ENCODE assay signal across 10 cellular contexts in genomic region chr16:70750893-70751467, GRCh38. TPM values are rescaled to one million over a fixed set of nuclear protein-coding genes. Genes with fewer than 3 reads are reported as not detected.
DNase-seq lines count a peak whose midpoint lies in the region; ATAC-seq lines count a peak whose summit lies in the region.
"Had no signal": no experiment of that assay in that cellular context is flagged by ENCODE, and none has a peak within 500 bp of the region (broad histone marks: within the 10 kb centered on the region; RNA-seq: fewer than 3 reads in every experiment).

No MANE protein-coding gene starts in this region.

- H3K4me3 ChIP-seq in esophagus (ENCODE audit: low read depth in 1 of 2, low read length in 2 of 2), result no peak overlapping the region

- H3K36me3 Mint-ChIP-seq in naive thymus-derived CD8-positive, alpha-beta T cell, result peaks cover 0 to 13% (median 3%) of the 10 kb centered on the region in 3 donors

- H3K27ac ChIP-seq in esophagus (ENCODE audit: low read depth in 2 of 2, low read length in 1 of 2), result peak overlapping the region; percentile 59 to 62

- no peak overlapping the region for H3K4me3 Mint-ChIP-seq in stimulated activated naive CD8-positive, alpha-beta T cell treated with anti-CD3 and anti-CD28 coated beads, Interleukin-15, amount 100 ng/mL, for 72 hours
- H3K4me3 Mint-ChIP-seq in naive thymus-derived CD8-positive, alpha-beta T cell, result no peak overlapping the region
- H3K4me3 Mint-ChIP-seq: central memory CD8-positive, alpha-beta T cell had no signal

- H3K9me3 Mint-ChIP-seq in stimulated activated naive CD8-positive, alpha-beta T cell treated with anti-CD3 and anti-CD28 coated beads, Interleukin-15, amount 100 ng/mL, for 72 hours, result no peaks in the 10 kb centered on the region
- H3K9me3 Mint-ChIP-seq in naive thymus-derived CD8-positive, alpha-beta T cell, result no peaks in the 10 kb centered on the region
- H3K9me3 Mint-ChIP-seq: central memory CD8-positive, alpha-beta T cell had no signal

- H3K4me1 Mint-ChIP-seq in stimulated activated naive CD8-positive, alpha-beta T cell treated with anti-CD3 and anti-CD28 coated beads, Interleukin-15, amount 100 ng/mL, for 72 hours, result peaks cover 43% of the 10 kb centered on the region
- peaks cover 19 to 47% (median 35%) of the 10 kb centered on the region in 4 donors for H3K4me1 Mint-ChIP-seq in naive thymus-derived CD8-positive, alpha-beta T cell
- H3K4me1 Mint-ChIP-seq: central memory CD8-positive, alpha-beta T cell had no signal

- WGBS in esophagus, 2 donors, result 54 to 64% methylated on average over 13 of the region's 13 CpGs

- no peaks in the 10 kb centered on the region for H3K9me3 ChIP-seq in esophagus (ENCODE audit: control insufficient read depth in 2 of 2, insufficient read depth in 1 of 2, low read depth in 1 of 2, low read length in 1 of 2)

- H3K27ac Mint-ChIP-seq in stimulated activated naive CD8-positive, alpha-beta T cell treated with anti-CD3 and anti-CD28 coated beads, Interleukin-15, amount 100 ng/mL, for 72 hours, result peak overlapping the region; percentile 34 to 88
- peak overlapping the region in 7 of 10 donors; percentile 46 to 92 (median 66) for H3K27ac Mint-ChIP-seq in naive thymus-derived CD8-positive, alpha-beta T cell

- H3K27me3 ChIP-seq in esophagus (ENCODE audit: control insufficient read depth in 1 of 2, insufficient read depth in 2 of 2, low read length in 2 of 2), result no peaks in the 10 kb centered on the region

- no peak for DNase-seq in stimulated activated naive CD8-positive, alpha-beta T cell treated with anti-CD3 and anti-CD28 coated beads, Interleukin-15, amount 100 ng/mL, for 72 hours
- no peak for DNase-seq in stimulated activated naive CD8-positive, alpha-beta T cell treated with anti-CD3 and anti-CD28 coated beads, Interleukin-15, Interleukin-2, amounts not matched to agents 100 U/mL and 50 U/mL, for 24 hours
- no peak for DNase-seq in naive thymus-derived CD8-positive, alpha-beta T cell
- no peak for DNase-seq in NCI-H1092 (lab: John Stamatoyannopoulos, UW)
- DNase-seq in NCI-H2081 (lab: John Stamatoyannopoulos, UW), result no peak
- DNase-seq: stimulated activated CD4-positive, alpha-beta T cell treated with anti-CD3 and anti-CD28 coated beads, Interleukin-4, amount 100 ng/mL, for 4 hours had no signal

- no peak for ATAC-seq in stimulated activated naive CD8-positive, alpha-beta T cell treated with anti-CD3 and anti-CD28 coated beads, Interleukin-15, amount 100 ng/mL, for 72 hours
- ATAC-seq in stimulated activated naive CD8-positive, alpha-beta T cell treated with anti-CD3 and anti-CD28 coated beads, Interleukin-15, Interleukin-2, amounts not matched to agents 100 U/mL and 50 U/mL, for 24 hours, result no peak
- no peak for ATAC-seq in naive thymus-derived CD8-positive, alpha-beta T cell
- ATAC-seq in HG03175 (IDR thresholded peaks at IDR 0.05; ENCODE audit: unreplicated experiment) (no peak), HG02970 (IDR thresholded peaks at IDR 0.05; ENCODE audit: low FRiP score, unreplicated experiment) (no peak)

- no peaks in the 10 kb centered on the region for H3K27me3 Mint-ChIP-seq in stimulated activated naive CD8-positive, alpha-beta T cell treated with anti-CD3 and anti-CD28 coated beads, Interleukin-15, amount 100 ng/mL, for 72 hours
- H3K27me3 Mint-ChIP-seq in naive thymus-derived CD8-positive, alpha-beta T cell, result no peaks in the 10 kb centered on the region
- H3K27me3 Mint-ChIP-seq: central memory CD8-positive, alpha-beta T cell had no signal

- H3K4me1 ChIP-seq in esophagus (ENCODE audit: control insufficient read depth in 2 of 2, insufficient read depth in 2 of 2, low read length in 1 of 2), result peaks cover 29 to 68% of the 10 kb centered on the region in 2 donors

- POLR2A ChIA-PET in naive thymus-derived CD8-positive, alpha-beta T cell (lab: Charles Lee), result interaction anchor here (0.5 to 2.2 kb wide), 7 partner anchors 8 to 814 kb away, joined by 3 to 6 read pairs (median 4); no protein-coding TSS in a partner anchor

- H3K36me3 ChIP-seq in esophagus (ENCODE audit: control insufficient read depth in 2 of 2, insufficient read depth in 2 of 2, low read length in 1 of 2), result no peaks in the 10 kb centered on the region

RNA-seq across cellular contexts. Expression of gene VAC14, which starts 50.0 kb away (rescaled TPM):
- polyA plus RNA-seq in esophagus, result 10 to 100 TPM; 24.8 to 31.3 TPM
- 10 to 100 TPM; 41.4 to 44.9 TPM for total RNA-seq in naive thymus-derived CD8-positive, alpha-beta T cell
- 10 to 100 TPM; 27.2 to 50.7 (median 31.5) TPM for polyA plus RNA-seq in naive thymus-derived CD8-positive, alpha-beta T cell
